ENCODE assay signal across 1 cellular context in the genomic region with DNA sequence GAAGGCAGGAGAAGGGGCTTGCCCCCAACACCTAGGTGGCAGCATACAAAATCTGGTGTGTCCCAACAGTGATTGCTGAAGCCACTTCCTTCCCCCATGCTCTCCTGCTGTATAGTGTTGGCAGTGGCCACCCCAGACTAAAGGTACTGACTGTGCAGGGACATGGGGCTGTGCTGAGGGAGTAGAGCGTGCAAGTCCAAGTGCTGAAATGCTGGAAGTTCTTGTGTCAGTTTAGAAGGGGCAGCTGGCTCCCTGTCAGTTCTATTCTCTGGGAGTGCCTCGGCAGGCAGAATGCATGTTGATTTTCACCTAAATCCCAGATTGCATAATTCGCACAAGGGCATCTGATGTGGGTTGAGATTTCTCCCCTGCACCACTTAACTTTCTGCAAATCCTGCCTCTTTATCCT.
TF ChIP-seq lines count a peak whose summit lies in the region.

No MANE protein-coding gene starts in this region.

TF ChIP-seq in GM23338, 12 proteins besides CTCF, POLR2A, EP300 and RAD21 (continued from another document):
- TF ChIP-seq, protein P1, sequence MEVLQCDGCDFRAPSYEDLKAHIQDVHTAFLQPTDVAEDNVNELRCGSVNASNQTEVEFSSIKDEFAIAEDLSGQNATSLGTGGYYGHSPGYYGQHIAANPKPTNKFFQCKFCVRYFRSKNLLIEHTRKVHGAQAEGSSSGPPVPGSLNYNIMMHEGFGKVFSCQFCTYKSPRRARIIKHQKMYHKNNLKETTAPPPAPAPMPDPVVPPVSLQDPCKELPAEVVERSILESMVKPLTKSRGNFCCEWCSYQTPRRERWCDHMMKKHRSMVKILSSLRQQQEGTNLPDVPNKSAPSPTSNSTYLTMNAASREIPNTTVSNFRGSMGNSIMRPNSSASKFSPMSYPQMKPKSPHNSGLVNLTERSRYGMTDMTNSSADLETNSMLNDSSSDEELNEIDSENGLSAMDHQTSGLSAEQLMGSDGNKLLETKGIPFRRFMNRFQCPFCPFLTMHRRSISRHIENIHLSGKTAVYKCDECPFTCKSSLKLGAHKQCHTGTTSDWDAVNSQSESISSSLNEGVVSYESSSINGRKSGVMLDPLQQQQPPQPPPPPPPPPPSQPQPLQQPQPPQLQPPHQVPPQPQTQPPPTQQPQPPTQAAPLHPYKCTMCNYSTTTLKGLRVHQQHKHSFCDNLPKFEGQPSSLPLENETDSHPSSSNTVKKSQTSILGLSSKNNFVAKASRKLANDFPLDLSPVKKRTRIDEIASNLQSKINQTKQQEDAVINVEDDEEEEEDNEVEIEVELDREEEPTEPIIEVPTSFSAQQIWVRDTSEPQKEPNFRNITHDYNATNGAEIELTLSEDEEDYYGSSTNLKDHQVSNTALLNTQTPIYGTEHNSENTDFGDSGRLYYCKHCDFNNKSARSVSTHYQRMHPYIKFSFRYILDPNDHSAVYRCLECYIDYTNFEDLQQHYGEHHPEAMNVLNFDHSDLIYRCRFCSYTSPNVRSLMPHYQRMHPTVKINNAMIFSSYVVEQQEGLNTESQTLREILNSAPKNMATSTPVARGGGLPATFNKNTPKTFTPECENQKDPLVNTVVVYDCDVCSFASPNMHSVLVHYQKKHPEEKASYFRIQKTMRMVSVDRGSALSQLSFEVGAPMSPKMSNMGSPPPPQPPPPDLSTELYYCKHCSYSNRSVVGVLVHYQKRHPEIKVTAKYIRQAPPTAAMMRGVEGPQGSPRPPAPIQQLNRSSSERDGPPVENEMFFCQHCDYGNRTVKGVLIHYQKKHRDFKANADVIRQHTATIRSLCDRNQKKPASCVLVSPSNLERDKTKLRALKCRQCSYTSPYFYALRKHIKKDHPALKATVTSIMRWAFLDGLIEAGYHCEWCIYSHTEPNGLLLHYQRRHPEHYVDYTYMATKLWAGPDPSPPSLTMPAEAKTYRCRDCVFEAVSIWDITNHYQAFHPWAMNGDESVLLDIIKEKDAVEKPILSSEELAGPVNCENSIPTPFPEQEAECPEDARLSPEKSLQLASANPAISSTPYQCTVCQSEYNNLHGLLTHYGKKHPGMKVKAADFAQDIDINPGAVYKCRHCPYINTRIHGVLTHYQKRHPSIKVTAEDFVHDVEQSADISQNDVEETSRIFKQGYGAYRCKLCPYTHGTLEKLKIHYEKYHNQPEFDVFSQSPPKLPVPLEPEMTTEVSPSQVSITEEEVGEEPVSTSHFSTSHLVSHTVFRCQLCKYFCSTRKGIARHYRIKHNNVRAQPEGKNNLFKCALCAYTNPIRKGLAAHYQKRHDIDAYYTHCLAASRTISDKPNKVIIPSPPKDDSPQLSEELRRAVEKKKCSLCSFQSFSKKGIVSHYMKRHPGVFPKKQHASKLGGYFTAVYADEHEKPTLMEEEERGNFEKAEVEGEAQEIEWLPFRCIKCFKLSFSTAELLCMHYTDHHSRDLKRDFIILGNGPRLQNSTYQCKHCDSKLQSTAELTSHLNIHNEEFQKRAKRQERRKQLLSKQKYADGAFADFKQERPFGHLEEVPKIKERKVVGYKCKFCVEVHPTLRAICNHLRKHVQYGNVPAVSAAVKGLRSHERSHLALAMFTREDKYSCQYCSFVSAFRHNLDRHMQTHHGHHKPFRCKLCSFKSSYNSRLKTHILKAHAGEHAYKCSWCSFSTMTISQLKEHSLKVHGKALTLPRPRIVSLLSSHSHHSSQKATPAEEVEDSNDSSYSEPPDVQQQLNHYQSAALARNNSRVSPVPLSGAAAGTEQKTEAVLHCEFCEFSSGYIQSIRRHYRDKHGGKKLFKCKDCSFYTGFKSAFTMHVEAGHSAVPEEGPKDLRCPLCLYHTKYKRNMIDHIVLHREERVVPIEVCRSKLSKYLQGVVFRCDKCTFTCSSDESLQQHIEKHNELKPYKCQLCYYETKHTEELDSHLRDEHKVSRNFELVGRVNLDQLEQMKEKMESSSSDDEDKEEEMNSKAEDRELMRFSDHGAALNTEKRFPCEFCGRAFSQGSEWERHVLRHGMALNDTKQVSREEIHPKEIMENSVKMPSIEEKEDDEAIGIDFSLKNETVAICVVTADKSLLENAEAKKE (CRISPR knock-in tag; IDR thresholded peaks at IDR 0.05) = no peak
- TF ChIP-seq EZH2phosphoT487 (IDR thresholded peaks at IDR 0.05; ENCODE audit: unreplicated experiment) (no peak), NANOG (IDR thresholded peaks at IDR 0.05; ENCODE audit: borderline replicate concordance) (no peak), CREB1 (CRISPR knock-in tag; IDR thresholded peaks at IDR 0.05; ENCODE audit: low read depth) (no peak)
